Comparison of ENCODE assay signal across 8 cellular contexts in genomic region chr9:36818242-36818938, GRCh38.
DNase-seq lines count a peak whose midpoint lies in the region; ATAC-seq and TF ChIP-seq lines count a peak whose summit lies in the region.
"Had no signal": no experiment of that assay in that cellular context is flagged by ENCODE, and none has a peak within 500 bp of the region (broad histone marks: within the 10 kb centered on the region; RNA-seq: fewer than 3 reads in every experiment).

No MANE protein-coding gene starts in this region.

- ATAC-seq in GM21515 (IDR thresholded peaks at IDR 0.05; ENCODE audit: unreplicated experiment), result no peak

- H3K27ac ChIP-seq in caudate nucleus (ENCODE audit: low read depth, low read length), result peak overlapping the region; percentile 39
- H3K27ac ChIP-seq in smooth muscle cell (ENCODE audit: low read depth), result peak overlapping the region; percentile 62
- H3K27ac ChIP-seq in RWPE1, result no peak overlapping the region

- peak overlapping the region; percentile 64 for H3K4me2 ChIP-seq in smooth muscle cell

- POLR2A ChIA-PET in RWPE1 (lab: Yijun Ruan, JAX; ENCODE audit: low non-redundant PET), result no interaction called here

- H3K27me3 ChIP-seq in smooth muscle cell (ENCODE audit: low read depth), result no peaks in the 10 kb centered on the region

- no peaks in the 10 kb centered on the region for H3K9me3 ChIP-seq in smooth muscle cell (replicated peaks; ENCODE audit: low read depth)
- H3K9me3 ChIP-seq: MG63 had no signal

- CTCF ChIA-PET in RWPE1 (lab: Yijun Ruan, JAX), result interaction anchor here (1.4 kb wide), 1 partner anchor 54 kb away, joined by 4 read pairs; no protein-coding TSS in a partner anchor

- H3K9ac ChIP-seq in smooth muscle cell (ENCODE audit: low read depth), result peak overlapping the region; percentile 32

- H3K36me3 ChIP-seq in smooth muscle cell (ENCODE audit: low read depth), result no peaks in the 10 kb centered on the region
- H3K36me3 ChIP-seq: MG63 had no signal

- H3K79me2 ChIP-seq in smooth muscle cell (ENCODE audit: low read depth), result no peaks in the 10 kb centered on the region

- peaks cover 13% of the 10 kb centered on the region for H3F3A ChIP-seq in smooth muscle cell (ENCODE audit: low read depth)

- DNase-seq in NCI-H1694 (lab: John Stamatoyannopoulos, UW), result peak; percentile 40
- DNase-seq in caudate nucleus (lab: John Stamatoyannopoulos, UW), result peak in 4 of 61 donors; percentile 14 to 57 (median 40)
- peak; percentile 73 for DNase-seq in left kidney (ENCODE audit: low read depth, low spot score)
- DNase-seq in smooth muscle cell (lab: John Stamatoyannopoulos, UW; ENCODE audit: unreplicated experiment), result no peak
- no peak for DNase-seq in GM20000 (ENCODE audit: low spot score)
- no peak for DNase-seq in RWPE1 (ENCODE audit: low spot score)
- DNase-seq: MG63 had no signal

- H4K20me1 ChIP-seq in smooth muscle cell (ENCODE audit: low read depth), result no peaks in the 10 kb centered on the region

- peak overlapping the region; percentile 64 for H2AFZ ChIP-seq in smooth muscle cell (ENCODE audit: low read depth)

- no peak for TF ChIP-seq CTCF in smooth muscle cell (IDR thresholded peaks at IDR 0.05; ENCODE audit: borderline replicate concordance, insufficient read depth, poor library complexity, severe bottlenecking)
- no peak for TF ChIP-seq CTCF in GM20000 (IDR thresholded peaks at IDR 0.05; ENCODE audit: extremely low read depth, missing control alignments)
- no peak for TF ChIP-seq CTCF in RWPE1 (conservative IDR thresholded peaks at IDR 0.05; ENCODE audit: low read depth)

- H3K4me3 ChIP-seq in smooth muscle cell, result peak overlapping the region; percentile 7
- H3K4me3 ChIP-seq: MG63 had no signal

- H3K4me1 ChIP-seq in smooth muscle cell (ENCODE audit: low read depth), result peaks cover 10% of the 10 kb centered on the region

- WGBS in smooth muscle cell (ENCODE audit: low lambda C conversion rate), result 24% methylated on average over 32 of the region's 32 CpGs

Comparison
In these comparisons a context has a peak if more than half of its experiments do, and no peak if none do; other contexts are left out.
1. DNase-seq: peak in NCI-H1694 (single experiment) and left kidney (single experiment); none in smooth muscle cell (single experiment), GM20000 (single experiment) and RWPE1 (single experiment).